1 cellular context compared by ENCODE assay signal in genomic region chr20:38369387-38369786, GRCh38.
A peak's percentile ranks its signal among the peaks of the same experiment; 100 is the strongest.
TF ChIP-seq lines count a peak whose summit lies in the region.

No MANE protein-coding gene starts in this region.

TF ChIP-seq in K562, 482 proteins besides CTCF, POLR2A, EP300 and RAD21 (continued from another document and continues in another):
- TF ChIP-seq MGA (IDR thresholded peaks at IDR 0.05) = no peak
- no peak for TF ChIP-seq NFE2L1 (tag; IDR thresholded peaks at IDR 0.05; ENCODE audit: borderline replicate concordance, low read depth)
- no peak for TF ChIP-seq ZBTB7A (IDR thresholded peaks at IDR 0.05; ENCODE audit: borderline replicate concordance, control insufficient read depth, low read depth, low read length)
- no peak for TF ChIP-seq ELK1 (CRISPR knock-in tag; IDR thresholded peaks at IDR 0.05)
- TF ChIP-seq BMI1 (IDR thresholded peaks at IDR 0.05; ENCODE audit: low read length) = no peak
- no peak for TF ChIP-seq TRIM25 (IDR thresholded peaks at IDR 0.05; ENCODE audit: borderline replicate concordance)
- peak; percentile 74 for TF ChIP-seq ZNF143 (CRISPR knock-in tag; IDR thresholded peaks at IDR 0.05)
- peak; percentile 83 for TF ChIP-seq HCFC1 (IDR thresholded peaks at IDR 0.05; ENCODE audit: low read depth, low read length)
- no peak for TF ChIP-seq RNF2 (IDR thresholded peaks at IDR 0.05)
- TF ChIP-seq, protein P1, sequence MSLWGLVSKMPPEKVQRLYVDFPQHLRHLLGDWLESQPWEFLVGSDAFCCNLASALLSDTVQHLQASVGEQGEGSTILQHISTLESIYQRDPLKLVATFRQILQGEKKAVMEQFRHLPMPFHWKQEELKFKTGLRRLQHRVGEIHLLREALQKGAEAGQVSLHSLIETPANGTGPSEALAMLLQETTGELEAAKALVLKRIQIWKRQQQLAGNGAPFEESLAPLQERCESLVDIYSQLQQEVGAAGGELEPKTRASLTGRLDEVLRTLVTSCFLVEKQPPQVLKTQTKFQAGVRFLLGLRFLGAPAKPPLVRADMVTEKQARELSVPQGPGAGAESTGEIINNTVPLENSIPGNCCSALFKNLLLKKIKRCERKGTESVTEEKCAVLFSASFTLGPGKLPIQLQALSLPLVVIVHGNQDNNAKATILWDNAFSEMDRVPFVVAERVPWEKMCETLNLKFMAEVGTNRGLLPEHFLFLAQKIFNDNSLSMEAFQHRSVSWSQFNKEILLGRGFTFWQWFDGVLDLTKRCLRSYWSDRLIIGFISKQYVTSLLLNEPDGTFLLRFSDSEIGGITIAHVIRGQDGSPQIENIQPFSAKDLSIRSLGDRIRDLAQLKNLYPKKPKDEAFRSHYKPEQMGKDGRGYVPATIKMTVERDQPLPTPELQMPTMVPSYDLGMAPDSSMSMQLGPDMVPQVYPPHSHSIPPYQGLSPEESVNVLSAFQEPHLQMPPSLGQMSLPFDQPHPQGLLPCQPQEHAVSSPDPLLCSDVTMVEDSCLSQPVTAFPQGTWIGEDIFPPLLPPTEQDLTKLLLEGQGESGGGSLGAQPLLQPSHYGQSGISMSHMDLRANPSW (CRISPR knock-in tag; IDR thresholded peaks at IDR 0.05) = no peak
- no peak for TF ChIP-seq CREB1 (IDR thresholded peaks at IDR 0.05)
- no peak for TF ChIP-seq CREB1 (CRISPR knock-in tag; IDR thresholded peaks at IDR 0.05)
- no peak for TF ChIP-seq ESRRA (IDR thresholded peaks at IDR 0.05; ENCODE audit: borderline replicate concordance, low read depth)
- no peak for TF ChIP-seq ELF2 (CRISPR knock-in tag; IDR thresholded peaks at IDR 0.05)
- TF ChIP-seq NR1H2 (CRISPR knock-in tag; IDR thresholded peaks at IDR 0.05) = no peak
- no peak for TF ChIP-seq EZH2 (IDR thresholded peaks at IDR 0.05; ENCODE audit: borderline replicate concordance, low read depth, low read length)
- no peak for TF ChIP-seq TEAD2 (tag; IDR thresholded peaks at IDR 0.05)
- TF ChIP-seq YY1 (IDR thresholded peaks at IDR 0.05; ENCODE audit: borderline replicate concordance in 1 of 3, control insufficient read depth in 1 of 3, extremely low read depth in 1 of 3, insufficient read depth in 3 of 3, insufficient read length in 1 of 3, insufficient replicate concordance in 2 of 3, low read depth in 1 of 3, low read length in 2 of 3) = peak in 1 of 3 experiments; percentile 74
- no peak for TF ChIP-seq SRF (CRISPR knock-in tag; IDR thresholded peaks at IDR 0.05)
- TF ChIP-seq PBX2 (CRISPR knock-in tag; IDR thresholded peaks at IDR 0.05; ENCODE audit: low read depth) = no peak
- peak; percentile 91 for TF ChIP-seq PBX2 (tag; conservative IDR thresholded peaks at IDR 0.05; ENCODE audit: low read depth)
- TF ChIP-seq WHSC1 (IDR thresholded peaks at IDR 0.05; ENCODE audit: low read length) = no peak
- TF ChIP-seq ATF1 (CRISPR knock-in tag; IDR thresholded peaks at IDR 0.05) = no peak
- TF ChIP-seq ATF1 (tag; IDR thresholded peaks at IDR 0.05) = 0 out of 2 replicates have a peak, but pooled peaks have one; percentile 13
- TF ChIP-seq RBFOX2 (IDR thresholded peaks at IDR 0.05; ENCODE audit: low read depth, low read length) = no peak
- no peak for TF ChIP-seq RFX7 (CRISPR knock-in tag; IDR thresholded peaks at IDR 0.05)
- TF ChIP-seq ZNF408 (CRISPR knock-in tag; IDR thresholded peaks at IDR 0.05; ENCODE audit: low read depth) = no peak
- TF ChIP-seq, protein P2, sequence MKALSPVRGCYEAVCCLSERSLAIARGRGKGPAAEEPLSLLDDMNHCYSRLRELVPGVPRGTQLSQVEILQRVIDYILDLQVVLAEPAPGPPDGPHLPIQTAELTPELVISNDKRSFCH (CRISPR knock-in tag; IDR thresholded peaks at IDR 0.05) = no peak
- TF ChIP-seq, protein P2 (tag; IDR thresholded peaks at IDR 0.05) = no peak
- TF ChIP-seq CEBPG (CRISPR knock-in tag; IDR thresholded peaks at IDR 0.05) = no peak
- no peak for TF ChIP-seq CEBPG (tag; conservative IDR thresholded peaks at IDR 0.05 in 1 of 2, IDR thresholded peaks at IDR 0.05 in 1 of 2)
- no peak for TF ChIP-seq ZNF23 (CRISPR knock-in tag; IDR thresholded peaks at IDR 0.05)
- TF ChIP-seq, protein P3, sequence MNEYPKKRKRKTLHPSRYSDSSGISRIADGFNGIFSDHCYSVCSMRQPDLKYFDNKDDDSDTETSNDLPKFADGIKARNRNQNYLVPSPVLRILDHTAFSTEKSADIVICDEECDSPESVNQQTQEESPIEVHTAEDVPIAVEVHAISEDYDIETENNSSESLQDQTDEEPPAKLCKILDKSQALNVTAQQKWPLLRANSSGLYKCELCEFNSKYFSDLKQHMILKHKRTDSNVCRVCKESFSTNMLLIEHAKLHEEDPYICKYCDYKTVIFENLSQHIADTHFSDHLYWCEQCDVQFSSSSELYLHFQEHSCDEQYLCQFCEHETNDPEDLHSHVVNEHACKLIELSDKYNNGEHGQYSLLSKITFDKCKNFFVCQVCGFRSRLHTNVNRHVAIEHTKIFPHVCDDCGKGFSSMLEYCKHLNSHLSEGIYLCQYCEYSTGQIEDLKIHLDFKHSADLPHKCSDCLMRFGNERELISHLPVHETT (CRISPR knock-in tag; conservative IDR thresholded peaks at IDR 0.05 in 1 of 2, IDR thresholded peaks at IDR 0.05 in 1 of 2) = peak in 1 of 2 experiments; percentile 57; a peak in 1 of 4 replicates
- peak; percentile 63; the same call in 1 of the 2 replicates for TF ChIP-seq MBD2 (IDR thresholded peaks at IDR 0.05; ENCODE audit: borderline replicate concordance, low read depth)
- no peak for TF ChIP-seq ZNF232 (CRISPR knock-in tag; IDR thresholded peaks at IDR 0.05)
- no peak for TF ChIP-seq ZNF507 (tag; conservative IDR thresholded peaks at IDR 0.05)
- no peak for TF ChIP-seq ZSCAN32 (CRISPR knock-in tag; IDR thresholded peaks at IDR 0.05)
